In the genomic region with DNA sequence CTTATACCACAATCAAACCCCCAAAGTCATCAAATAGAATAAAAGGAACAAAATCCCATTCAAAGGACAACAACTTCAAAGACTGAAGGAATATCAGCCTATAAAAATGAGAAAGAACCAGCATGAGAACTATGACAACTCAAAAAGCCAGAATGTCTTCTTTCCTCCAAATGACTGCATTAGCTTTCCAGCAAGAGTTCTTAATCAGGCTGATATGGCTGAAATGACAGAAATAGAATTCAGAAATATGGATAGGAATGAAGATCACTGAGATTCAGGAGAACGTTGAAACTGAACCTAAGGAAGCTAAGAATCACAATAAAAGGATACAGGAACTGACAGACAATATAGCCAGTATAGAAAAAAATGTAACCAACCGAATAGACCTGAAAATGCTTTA, we compare ENCODE assay signal across 9 cellular contexts.
"Had no signal": no experiment of that assay in that cellular context is flagged by ENCODE, and none has a peak within 500 bp of the region (broad histone marks: within the 10 kb centered on the region; RNA-seq: fewer than 3 reads in every experiment).

No MANE protein-coding gene starts in this region.

- H3K4me3 ChIP-seq: adrenal gland, ascending aorta, body of pancreas, breast epithelium, cardiac muscle cell had no signal

- H3K4me1 ChIP-seq: adrenal gland, ascending aorta, body of pancreas, breast epithelium had no signal

- H3K9me3 ChIP-seq: adrenal gland, ascending aorta, body of pancreas, breast epithelium had no signal

- H3K27ac ChIP-seq: adrenal gland, ascending aorta, body of pancreas, brain microvascular endothelial cell, breast epithelium, cardiac muscle cell had no signal

- ATAC-seq: activated naive CD4-positive, alpha-beta T cell treated with anti-CD3 and anti-CD28 coated beads, Interleukin-2, amount 50 U/mL, for 72 hours; activated T-cell treated with anti-CD3 and anti-CD28 coated beads, Interleukin-2, amount 50 U/mL, for 4 hours; activated T-helper 17 cell treated with anti-CD3 and anti-CD28 coated beads, Interleukin-2, amount 50 U/mL, for 72 hours had no signal

- H3K36me3 ChIP-seq: adrenal gland, ascending aorta, brain microvascular endothelial cell, breast epithelium, cardiac muscle cell had no signal
